28 cellular contexts compared by ENCODE assay signal in the genomic region with DNA sequence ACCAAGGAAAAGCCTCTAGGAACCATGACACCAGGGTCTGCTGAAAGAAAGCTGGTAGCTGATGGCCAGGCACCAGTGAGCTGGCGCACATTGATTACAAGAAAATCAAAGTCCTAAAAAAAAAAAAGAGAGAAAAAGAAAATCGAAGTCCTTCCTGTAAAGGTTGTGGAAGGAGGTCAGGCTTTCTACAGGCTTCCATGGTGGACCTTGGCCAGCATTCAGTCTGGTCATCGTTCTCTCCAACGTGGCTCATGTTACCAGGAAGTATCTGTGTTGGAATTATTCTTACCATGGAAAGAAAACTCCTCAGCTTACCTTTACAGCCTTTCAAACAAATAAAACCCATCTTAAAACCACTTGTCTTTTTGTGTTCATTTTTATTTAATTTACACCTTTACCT.
"Had no signal": no experiment of that assay in that cellular context is flagged by ENCODE, and none has a peak within 500 bp of the region (broad histone marks: within the 10 kb centered on the region; RNA-seq: fewer than 3 reads in every experiment).

No MANE protein-coding gene starts in this region.

- H3K9me3 ChIP-seq: breast epithelium, esophagus muscularis mucosa, heart left ventricle, upper lobe of left lung, vagina had no signal

- ATAC-seq: activated naive CD8-positive, alpha-beta T cell treated with anti-CD3 and anti-CD28 coated beads, Interleukin-2, amount 50 U/mL, for 24 hours; activated T-helper 17 cell treated with anti-CD3 and anti-CD28 coated beads, Interleukin-2, amount 50 U/mL, for 72 hours; foreskin keratinocyte; heart left ventricle; left ventricle myocardium superior; natural killer cell; sciatic nerve; stimulated activated effector memory CD8-positive, alpha-beta T cell treated with anti-CD3 and anti-CD28 coated beads, Interleukin-12 subunit alpha, Interleukin-12 subunit beta, amount 100 ng/mL, for 72 hours; T-helper 17 cell had no signal

- DNase-seq: activated CD4-positive, alpha-beta memory T cell treated with anti-CD3 and anti-CD28 coated beads, Interleukin-2, amount 10 ng/mL, durations not matched to agents 7 days and 5 days; activated CD4-positive, alpha-beta T cell treated with anti-CD3 and anti-CD28 coated beads, Interleukin-2, amount 10 ng/mL, durations not matched to agents 7 days and 5 days; activated CD4-positive, CD25-positive, alpha-beta regulatory T cell treated with anti-CD3 and anti-CD28 coated beads, Interleukin-2, amount 50 U/mL, for 72 hours; activated CD8-positive, alpha-beta memory T cell treated with anti-CD3 and anti-CD28 coated beads, Interleukin-2, amount 50 U/mL, for 48 hours; activated gamma-delta T cell treated with Interleukin-2 at 50 U/mL for 16 hours; activated naive CD4-positive, alpha-beta T cell treated with anti-CD3 and anti-CD28 coated beads, Interleukin-2, amount 50 U/mL, for 16 hours; activated naive CD8-positive, alpha-beta T cell treated with anti-CD3 and anti-CD28 coated beads, Interleukin-2, amount 50 U/mL, for 24 hours; activated T-cell treated with anti-CD3 and anti-CD28 coated beads, Interleukin-2, amount 50 U/mL, for 24 hours; amygdala; central memory CD4-positive, alpha-beta T cell; effector CD4-positive, alpha-beta T cell; foreskin keratinocyte; heart left ventricle; left ventricle myocardium superior; natural killer cell; occipital lobe; stimulated activated CD4-positive, alpha-beta T cell treated with anti-CD3 and anti-CD28 coated beads, Interleukin-4, amount 100 ng/mL, for 24 hours; substantia nigra; T-helper 17 cell; upper lobe of left lung had no signal

- H3K27ac ChIP-seq: breast epithelium, esophagus muscularis mucosa, foreskin keratinocyte, heart left ventricle, neural progenitor cell, skin epidermis, upper lobe of left lung, vagina had no signal

- H3K9ac ChIP-seq: neural progenitor cell had no signal

- H3K36me3 ChIP-seq: breast epithelium, esophagus muscularis mucosa, heart left ventricle, neural progenitor cell, upper lobe of left lung, vagina had no signal

- H3K4me2 ChIP-seq: neural progenitor cell had no signal

- H2AFZ ChIP-seq: neural progenitor cell had no signal

- H3K4me3 ChIP-seq: breast epithelium, esophagus muscularis mucosa, heart left ventricle, neural progenitor cell, skin epidermis, upper lobe of left lung, vagina had no signal

- H3K4me1 ChIP-seq: breast epithelium, esophagus muscularis mucosa, foreskin keratinocyte, heart left ventricle, neural progenitor cell, upper lobe of left lung, vagina had no signal

- H3K27me3 ChIP-seq: breast epithelium, esophagus muscularis mucosa, foreskin keratinocyte, heart left ventricle, neural progenitor cell, upper lobe of left lung, vagina had no signal
